1 cellular context compared by ENCODE assay signal in genomic region chr2:19048593-19049264, GRCh38.
TF ChIP-seq lines count a peak whose summit lies in the region.

No MANE protein-coding gene starts in this region.

TF ChIP-seq in HepG2, 621 proteins besides CTCF, POLR2A, EP300 and RAD21 (continued from another document and continues in another):
- TF ChIP-seq PBX2 (CRISPR knock-in tag; IDR thresholded peaks at IDR 0.05) = 0 out of 2 replicates have a peak, but pooled peaks have one; percentile 17
- no peak for TF ChIP-seq KLF15 (CRISPR knock-in tag; IDR thresholded peaks at IDR 0.05; ENCODE audit: borderline replicate concordance)
- no peak for TF ChIP-seq HMGXB3 (CRISPR knock-in tag; IDR thresholded peaks at IDR 0.05; ENCODE audit: borderline replicate concordance)
- TF ChIP-seq ZBTB7B (CRISPR knock-in tag; IDR thresholded peaks at IDR 0.05) = 0 out of 2 replicates have a peak, but pooled peaks have one; percentile 25
- no peak for TF ChIP-seq NONO (IDR thresholded peaks at IDR 0.05)
- TF ChIP-seq NONO (CRISPR knock-in tag; conservative IDR thresholded peaks at IDR 0.05) = no peak
- no peak for TF ChIP-seq NFIB (CRISPR knock-in tag; IDR thresholded peaks at IDR 0.05; ENCODE audit: borderline replicate concordance)
- TF ChIP-seq ATF2 (CRISPR knock-in tag; IDR thresholded peaks at IDR 0.05) = peak; percentile 83
- TF ChIP-seq AGO1 (IDR thresholded peaks at IDR 0.05; ENCODE audit: low read depth, low read length, poor library complexity, severe bottlenecking) = no peak
- no peak for TF ChIP-seq ZNF749 (CRISPR knock-in tag; IDR thresholded peaks at IDR 0.05; ENCODE audit: borderline replicate concordance)
- TF ChIP-seq ZSCAN20 (CRISPR knock-in tag; IDR thresholded peaks at IDR 0.05; ENCODE audit: borderline replicate concordance) = no peak
- TF ChIP-seq TBP (CRISPR knock-in tag; IDR thresholded peaks at IDR 0.05) = no peak
- TF ChIP-seq ZNF496 (CRISPR knock-in tag; IDR thresholded peaks at IDR 0.05; ENCODE audit: insufficient replicate concordance) = no peak
- no peak for TF ChIP-seq EEA1 (CRISPR knock-in tag; IDR thresholded peaks at IDR 0.05; ENCODE audit: borderline replicate concordance)
- TF ChIP-seq RFXANK (CRISPR knock-in tag; IDR thresholded peaks at IDR 0.05) = no peak
- TF ChIP-seq ZNF432 (CRISPR knock-in tag; IDR thresholded peaks at IDR 0.05; ENCODE audit: borderline replicate concordance) = no peak
- TF ChIP-seq HMGA1 (CRISPR knock-in tag; conservative IDR thresholded peaks at IDR 0.05) = no peak
- TF ChIP-seq NR2F1 (CRISPR knock-in tag; IDR thresholded peaks at IDR 0.05) = no peak
- TF ChIP-seq HOXD1 (CRISPR knock-in tag; IDR thresholded peaks at IDR 0.05) = no peak
- no peak for TF ChIP-seq ZNF720 (CRISPR knock-in tag; IDR thresholded peaks at IDR 0.05)
- TF ChIP-seq CREB3 (CRISPR knock-in tag; IDR thresholded peaks at IDR 0.05) = no peak
- TF ChIP-seq FOXA1 (IDR thresholded peaks at IDR 0.05) = no peak
- TF ChIP-seq FOXA1 (CRISPR knock-in tag; IDR thresholded peaks at IDR 0.05) = peak; percentile 88
- no peak for TF ChIP-seq PPARG (CRISPR knock-in tag; conservative IDR thresholded peaks at IDR 0.05)
- no peak for TF ChIP-seq RARG (CRISPR knock-in tag; IDR thresholded peaks at IDR 0.05; ENCODE audit: low read depth)
- peak; percentile 39; the same call in 1 of the 2 replicates for TF ChIP-seq THAP11 (CRISPR knock-in tag; IDR thresholded peaks at IDR 0.05)
- no peak for TF ChIP-seq SRSF4 (IDR thresholded peaks at IDR 0.05; ENCODE audit: low read depth, low read length, poor library complexity, severe bottlenecking)
- TF ChIP-seq ZNF543 (CRISPR knock-in tag; IDR thresholded peaks at IDR 0.05) = no peak
- no peak for TF ChIP-seq ZNF546 (CRISPR knock-in tag; conservative IDR thresholded peaks at IDR 0.05)
- TF ChIP-seq ZBTB46 (CRISPR knock-in tag; IDR thresholded peaks at IDR 0.05; ENCODE audit: borderline replicate concordance) = no peak
- no peak for TF ChIP-seq AHR (CRISPR knock-in tag; IDR thresholded peaks at IDR 0.05)
- TF ChIP-seq ZNF382 (CRISPR knock-in tag; IDR thresholded peaks at IDR 0.05; ENCODE audit: borderline replicate concordance) = no peak
- TF ChIP-seq BORCS8-MEF2B (CRISPR knock-in tag; IDR thresholded peaks at IDR 0.05) = no peak
- no peak for TF ChIP-seq ZBTB39 (CRISPR knock-in tag; IDR thresholded peaks at IDR 0.05)
- no peak for TF ChIP-seq ZUFSP (CRISPR knock-in tag; IDR thresholded peaks at IDR 0.05; ENCODE audit: borderline replicate concordance)
- TF ChIP-seq ATF7 (IDR thresholded peaks at IDR 0.05) = peak; percentile 95
- peak; percentile 88; the same call in 1 of the 2 replicates for TF ChIP-seq ATF7 (CRISPR knock-in tag; IDR thresholded peaks at IDR 0.05)
- TF ChIP-seq YY1 (IDR thresholded peaks at IDR 0.05; ENCODE audit: insufficient read depth, insufficient replicate concordance, low read depth, low read length) = no peak
- TF ChIP-seq SP2 (CRISPR knock-in tag; IDR thresholded peaks at IDR 0.05) = no peak
- TF ChIP-seq RFX5 (IDR thresholded peaks at IDR 0.05; ENCODE audit: low read depth, low read length) = no peak
- no peak for TF ChIP-seq TBX3 (IDR thresholded peaks at IDR 0.05; ENCODE audit: borderline replicate concordance)
- TF ChIP-seq KAT8 (CRISPR knock-in tag; IDR thresholded peaks at IDR 0.05) = peak; percentile 60; the same call in 1 of the 2 replicates
- no peak for TF ChIP-seq MTA3 (CRISPR knock-in tag; IDR thresholded peaks at IDR 0.05)
- TF ChIP-seq PCBP1 (IDR thresholded peaks at IDR 0.05; ENCODE audit: borderline replicate concordance, low read depth, low read length) = no peak
- peak; percentile 93 for TF ChIP-seq CREB1 (IDR thresholded peaks at IDR 0.05)
- TF ChIP-seq CREB1 (CRISPR knock-in tag; IDR thresholded peaks at IDR 0.05) = peak; percentile 92
- TF ChIP-seq ZBTB33 (CRISPR knock-in tag; IDR thresholded peaks at IDR 0.05) = no peak
- TF ChIP-seq CCAR2 (optimal IDR thresholded peaks at IDR 0.05; ENCODE audit: low read depth, low read length) = no peak
- no peak for TF ChIP-seq GMEB2 (CRISPR knock-in tag; IDR thresholded peaks at IDR 0.05; ENCODE audit: low read depth)
